ENCODE assay signal across 12 cellular contexts in the genomic region with DNA sequence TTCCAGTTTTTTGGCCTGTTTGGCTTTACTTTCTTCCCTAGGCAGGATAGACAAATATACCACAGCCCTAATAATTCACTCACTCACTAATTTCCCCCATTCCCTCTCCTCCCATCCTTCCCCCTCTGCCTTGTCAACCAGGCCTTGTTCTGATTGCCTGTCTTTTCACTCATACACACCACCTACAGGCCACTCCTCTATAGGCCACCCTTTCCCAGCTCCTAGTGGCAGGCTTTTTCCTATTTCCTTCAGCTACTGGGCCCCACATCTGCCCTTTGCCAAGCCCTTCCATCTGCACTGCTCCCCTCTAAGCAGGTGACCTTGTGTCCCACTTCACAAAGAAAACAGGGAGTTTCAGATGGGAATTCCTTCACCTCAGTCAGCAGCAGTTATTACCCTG. TPM values are rescaled to one million over a fixed set of nuclear protein-coding genes. Genes with fewer than 3 reads are reported as not detected.
DNase-seq lines count a peak whose midpoint lies in the region; ATAC-seq and TF ChIP-seq lines count a peak whose summit lies in the region.
"Had no signal": no experiment of that assay in that cellular context is flagged by ENCODE, and none has a peak within 500 bp of the region (broad histone marks: within the 10 kb centered on the region; RNA-seq: fewer than 3 reads in every experiment).

No MANE protein-coding gene starts in this region.

- H2BK20ac ChIP-seq in H9 (ENCODE audit: low read depth, low read length, poor library complexity, severe bottlenecking), result no peak overlapping the region

- CTCF ChIA-PET in BJ (lab: Yijun Ruan, JAX), result no interaction called here

- H3K4ac ChIP-seq in H9 (ENCODE audit: low read depth, low read length), result no peak overlapping the region

- no peak overlapping the region for H3K56ac ChIP-seq in H9 (ENCODE audit: insufficient read length, low read depth, low read length)

- H2BK120ac ChIP-seq in H9 (ENCODE audit: low read depth, low read length, poor library complexity, severe bottlenecking), result no peak overlapping the region

- H3K4me3 Mint-ChIP-seq in H9, result no peak overlapping the region
- H3K4me3 Mint-ChIP-seq: activated T-cell treated with anti-CD3 and anti-CD28 coated beads, Interleukin-2, amount 50 U/mL, for 72 hours; stimulated activated naive CD8-positive, alpha-beta T cell treated with anti-CD3 and anti-CD28 coated beads, Interleukin-15, Interleukin-2, amounts not matched to agents 100 ng/mL and 50 ng/mL, for 24 hours had no signal

- H3K4me1 ChIP-seq in H9 (ENCODE audit: insufficient read depth, low read length), result no peaks in the 10 kb centered on the region

- H2AK5ac ChIP-seq in H9 (ENCODE audit: insufficient read length, low read length), result no peak overlapping the region

- H4K91ac ChIP-seq in H9 (ENCODE audit: insufficient read length, low read depth, low read length), result no peak overlapping the region

- H2BK15ac ChIP-seq in H9 (ENCODE audit: low read depth, low read length), result no peak overlapping the region

- H4K20me1 ChIP-seq in H9 (ENCODE audit: control insufficient read depth, insufficient read depth, insufficient read length), result no peaks in the 10 kb centered on the region

- H2BK12ac ChIP-seq in H9 (ENCODE audit: insufficient read length, low read depth, low read length), result no peak overlapping the region

- H3K36me3 Mint-ChIP-seq in H9 (ENCODE audit: insufficient read depth in 1 of 3, low read depth in 3 of 3), result no peaks in the 10 kb centered on the region

- DNase-seq in BJ (ENCODE audit: low read depth), result no peak
- DNase-seq in H9, result peak; percentile 65
- DNase-seq in iPS-NIHi11 (ENCODE audit: low spot score), result peak; percentile 56
- DNase-seq in NCI-H2029 treated with DMSO at 0.1 percent for 48 hours (lab: John Stamatoyannopoulos, UW), result no peak
- no peak for DNase-seq in OCI-M2 (lab: John Stamatoyannopoulos, UW; ENCODE audit: unreplicated experiment)
- DNase-seq: activated T-cell treated with anti-CD3 and anti-CD28 coated beads, Interleukin-2, amount 50 U/mL, for 72 hours; GDM1 had no signal

- H3K27me3 ChIP-seq in BJ (ENCODE audit: control insufficient read depth, insufficient read depth, low read length) (no peaks in the 10 kb centered on the region; the same call in 1 of the 2 replicates), H9 (ENCODE audit: insufficient read depth, low read length) (no peaks in the 10 kb centered on the region)

- no peaks in the 10 kb centered on the region; the same call in 1 of the 2 replicates for H3K79me2 ChIP-seq in H9 (ENCODE audit: insufficient read depth, low read length)

- H3T11ph ChIP-seq in H9 (ENCODE audit: low read length), result no peak overlapping the region

- H3K27ac Mint-ChIP-seq in H9, result no peak overlapping the region; a peak in 1 of 7 replicates
- H3K27ac Mint-ChIP-seq: activated T-cell treated with anti-CD3 and anti-CD28 coated beads, Interleukin-2, amount 50 U/mL, for 72 hours; stimulated activated naive CD8-positive, alpha-beta T cell treated with anti-CD3 and anti-CD28 coated beads, Interleukin-15, Interleukin-2, amounts not matched to agents 100 ng/mL and 50 ng/mL, for 24 hours had no signal

- POLR2A ChIA-PET in BJ (lab: Charles Lee), result no interaction called here

- ATAC-seq in HG02610 (IDR thresholded peaks at IDR 0.05; ENCODE audit: unreplicated experiment), result no peak
- no peak for ATAC-seq in HG03175 (IDR thresholded peaks at IDR 0.05; ENCODE audit: unreplicated experiment)
- ATAC-seq: activated T-cell treated with anti-CD3 and anti-CD28 coated beads, Interleukin-2, amount 50 U/mL, for 72 hours had no signal

- TF ChIP-seq CTCF in BJ (IDR thresholded peaks at IDR 0.05; ENCODE audit: insufficient read depth, low read depth, low read length) (peak; percentile 22; the same call in 1 of the 2 replicates), H9 (conservative IDR thresholded peaks at IDR 0.05) (peak; percentile 70), VCaP (conservative IDR thresholded peaks at IDR 0.05) (peak; percentile 61)

- H3K23ac ChIP-seq in H9 (ENCODE audit: insufficient read length, low read depth, low read length), result no peak overlapping the region

- no peaks in the 10 kb centered on the region for H3K36me3 ChIP-seq in BJ (ENCODE audit: control insufficient read depth, insufficient read depth, low read length)

- H3K4me1 Mint-ChIP-seq in H9, result peaks cover 4 to 5% of the 10 kb centered on the region in 2 experiments

- H3K23me2 ChIP-seq in H9 (ENCODE audit: insufficient read length, low read depth, low read length, poor library complexity, severe bottlenecking), result no peaks in the 10 kb centered on the region

- no peak overlapping the region for H2AFZ ChIP-seq in H9 (ENCODE audit: low read length)

- H4K5ac ChIP-seq in H9 (ENCODE audit: insufficient read length, low read depth, low read length), result no peak overlapping the region

- H3K79me1 ChIP-seq in H9 (ENCODE audit: insufficient read depth, low read depth, low read length, poor library complexity, severe bottlenecking), result no peaks in the 10 kb centered on the region

- H3K14ac ChIP-seq in H9 (ENCODE audit: insufficient read depth, low read length), result no peak overlapping the region

- no peak overlapping the region for H3K9ac ChIP-seq in H9 (ENCODE audit: extremely low read depth, insufficient read length, low read length)

- H3K27me3 Mint-ChIP-seq in H9 (ENCODE audit: low read depth), result no peaks in the 10 kb centered on the region; the same call in 1 of the 2 replicates

- no peak overlapping the region for H2BK5ac ChIP-seq in H9 (ENCODE audit: insufficient read length, low read length)

- H4K8ac ChIP-seq in H9 (replicated peaks; ENCODE audit: insufficient read length, low read depth, low read length), result no peak overlapping the region

- no peak overlapping the region for H3K4me3 ChIP-seq in BJ (ENCODE audit: low read depth, low read length)
- H3K4me3 ChIP-seq: coronary artery had no signal

- no peak overlapping the region for H3K18ac ChIP-seq in H9 (ENCODE audit: insufficient read length, low read depth, low read length)

- no peak overlapping the region for H3K4me2 ChIP-seq in H9 (ENCODE audit: insufficient read depth, insufficient read length, low read length)

- H3K27ac ChIP-seq in H9 (ENCODE audit: insufficient read length, low read depth, low read length), result no peak overlapping the region
- no peak overlapping the region for H3K27ac ChIP-seq in VCaP
- H3K27ac ChIP-seq: coronary artery had no signal

- H3K9me3 Mint-ChIP-seq in H9, result no peaks in the 10 kb centered on the region
- H3K9me3 Mint-ChIP-seq: stimulated activated naive CD8-positive, alpha-beta T cell treated with anti-CD3 and anti-CD28 coated beads, Interleukin-15, Interleukin-2, amounts not matched to agents 100 ng/mL and 50 ng/mL, for 24 hours had no signal

- no peaks in the 10 kb centered on the region for H3K9me3 ChIP-seq in H9 (ENCODE audit: control insufficient read depth, low read depth, low read length)

RNA-seq across cellular contexts. Expression of gene MSRB2, which starts 59.8 kb away (rescaled TPM):
- 46.9 and 48.6 TPM in 2 replicates for polyA plus RNA-seq in BJ (2011; rRNA removed)
- polyA minus RNA-seq in BJ (2011; rRNA and poly(A)+ RNA removed), result 9.5 and 22.7 TPM in 2 replicates
- 17.1 and 18.0 TPM in 2 replicates for total RNA-seq in H9 (2021)

Comparison
In these comparisons a context has a peak if more than half of its experiments do, and no peak if none do; other contexts are left out.
1. DNase-seq: peak in H9 (single experiment) and iPS-NIHi11 (single experiment); none in BJ (single experiment), NCI-H2029 treated with DMSO at 0.1 percent for 48 hours (single experiment) and OCI-M2 (single experiment).
2. Peak in every context shown above with its lines, with median percentiles within 50 percentile points of each other: CTCF ChIP-seq.